In genomic region chr14:31030406-31030805, GRCh38 we compare ENCODE assay signal across 23 cellular contexts.
"Had no signal": no experiment of that assay in that cellular context is flagged by ENCODE, and none has a peak within 500 bp of the region (broad histone marks: within the 10 kb centered on the region; RNA-seq: fewer than 3 reads in every experiment).

No MANE protein-coding gene starts in this region.

- H3K4me3 ChIP-seq: coronary artery, hepatocyte, left ventricle myocardium inferior, lower lobe of right lung, pancreas, psoas muscle, testis, tibial nerve, upper lobe of right lung, vagina had no signal

- H3K27me3 ChIP-seq: hepatocyte, pancreas, testis, tibial nerve, upper lobe of right lung, vagina had no signal

- FAIRE-seq: kidney, pancreas had no signal

- H3K27ac ChIP-seq: coronary artery, hepatocyte, left ventricle myocardium inferior, lower lobe of right lung, pancreas, psoas muscle, testis, tibial nerve, upper lobe of right lung, vagina had no signal

- H3K4me2 ChIP-seq: hepatocyte had no signal

- H3K36me3 ChIP-seq: left ventricle myocardium inferior, lower lobe of right lung, pancreas, tibial nerve, upper lobe of right lung, vagina had no signal

- H3K9me3 Mint-ChIP-seq: memory B cell; natural killer cell treated with Interleukin-12 subunit alpha and Interleukin-12 subunit beta and Interleukin-15 and Interleukin-18, amount 100 ng/mL, for 72 hours; stimulated activated naive CD8-positive, alpha-beta T cell treated with anti-CD3 and anti-CD28 coated beads, Interleukin-15, amount 100 ng/mL, for 72 hours had no signal

- H3K4me3 Mint-ChIP-seq: memory B cell; natural killer cell treated with Interleukin-12 subunit alpha and Interleukin-12 subunit beta and Interleukin-15 and Interleukin-18, amount 100 ng/mL, for 72 hours had no signal

- ATAC-seq: left cardiac atrium; lower lobe of right lung; natural killer cell treated with Interleukin-12 subunit alpha and Interleukin-12 subunit beta and Interleukin-15 and Interleukin-18, amount 100 ng/mL, for 72 hours; pancreas; psoas muscle; sciatic nerve; stimulated activated naive CD8-positive, alpha-beta T cell treated with anti-CD3 and anti-CD28 coated beads, Interleukin-15, amount 100 ng/mL, for 72 hours; upper lobe of right lung had no signal

- H3K9me3 ChIP-seq: left ventricle myocardium inferior, lower lobe of right lung, pancreas, psoas muscle, testis, tibial nerve, upper lobe of right lung, vagina had no signal

- DNase-seq: effector CD4-positive, alpha-beta T cell; foreskin melanocyte; head of caudate nucleus; kidney; left cardiac atrium; left ventricle myocardium inferior; lower lobe of right lung; midbrain; occipital lobe; pancreas; psoas muscle; retina; stimulated activated CD4-positive, alpha-beta T cell treated with anti-CD3 and anti-CD28 coated beads, Interleukin-12 subunit alpha, Interleukin-12 subunit beta, amount 100 ng/mL, for 4 hours; stimulated activated naive CD8-positive, alpha-beta T cell treated with anti-CD3 and anti-CD28 coated beads, Interleukin-15, amount 100 ng/mL, for 72 hours; testis; upper lobe of right lung had no signal

- H3K36me3 Mint-ChIP-seq: memory B cell; natural killer cell treated with Interleukin-12 subunit alpha and Interleukin-12 subunit beta and Interleukin-15 and Interleukin-18, amount 100 ng/mL, for 72 hours had no signal

- H2AFZ ChIP-seq: hepatocyte had no signal

- H3K27ac Mint-ChIP-seq: memory B cell; natural killer cell treated with Interleukin-12 subunit alpha and Interleukin-12 subunit beta and Interleukin-15 and Interleukin-18, amount 100 ng/mL, for 72 hours had no signal
